ENCODE assay signal across 15 cellular contexts in the genomic region with DNA sequence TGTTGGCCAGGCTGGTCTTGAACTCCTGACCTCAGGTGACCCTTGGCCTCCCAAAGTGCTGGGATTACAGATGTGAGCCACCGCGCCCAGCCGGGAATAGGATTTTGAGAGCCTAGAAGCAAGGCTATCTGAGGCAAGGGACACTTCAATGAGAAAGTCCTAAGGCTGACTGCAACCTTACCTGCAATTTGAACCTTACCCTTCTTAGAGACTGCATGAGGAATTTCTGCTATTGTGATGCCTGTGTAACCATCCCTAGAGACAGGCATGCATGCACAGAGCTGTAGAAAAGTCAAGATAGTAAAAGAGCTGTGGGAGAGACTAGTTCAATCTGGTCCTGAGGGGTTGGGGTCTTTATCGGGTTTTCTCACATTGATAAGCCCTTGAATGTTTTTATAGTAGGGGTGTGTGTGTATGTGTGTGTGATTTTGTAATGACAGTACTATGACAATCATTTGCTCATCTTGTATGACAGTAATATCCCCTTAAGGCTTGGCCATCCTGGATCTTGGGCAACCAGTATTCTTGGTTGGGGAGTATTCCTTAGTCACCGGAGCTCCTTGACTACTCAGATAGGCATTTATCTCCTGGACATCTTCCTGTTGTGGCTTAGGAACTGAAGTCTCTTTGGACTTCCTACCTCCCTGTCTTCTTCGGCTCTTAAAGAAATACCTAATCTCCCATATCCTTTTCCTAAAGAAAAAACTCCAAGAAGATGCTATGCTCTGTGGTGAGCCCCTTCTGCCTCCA. TPM values are rescaled to one million over a fixed set of nuclear protein-coding genes. Genes with fewer than 3 reads are reported as not detected.
DNase-seq lines count a peak whose midpoint lies in the region; ATAC-seq and TF ChIP-seq lines count a peak whose summit lies in the region.
"Had no signal": no experiment of that assay in that cellular context is flagged by ENCODE, and none has a peak within 500 bp of the region (broad histone marks: within the 10 kb centered on the region; RNA-seq: fewer than 3 reads in every experiment).

No MANE protein-coding gene starts in this region.

- H2AFZ ChIP-seq in PC-3 (ENCODE audit: low read length) = no peak overlapping the region

- no peaks in the 10 kb centered on the region for H3K9me2 ChIP-seq in PC-3 (replicated peaks; ENCODE audit: low read length)

- no peaks in the 10 kb centered on the region for H3K27me3 ChIP-seq in PC-3 (ENCODE audit: low read length)
- H3K27me3 ChIP-seq: transverse colon had no signal

- H3K79me2 ChIP-seq in PC-3 (ENCODE audit: low read length) = no peaks in the 10 kb centered on the region

- no peak overlapping the region for H3K4me3 Mint-ChIP-seq in activated CD4-positive, alpha-beta T cell treated with anti-CD3 and anti-CD28 coated beads, Interleukin-2, amount 10 ng/mL, durations not matched to agents 7 days and 5 days
- H3K4me3 Mint-ChIP-seq in activated T-helper 1 cell treated with anti-CD3 and anti-CD28 coated beads, Interleukin-12 subunit alpha, Interleukin-12 subunit beta, Interleukin-2, Interleukin-4 antibody, amounts not matched to agents 30 ng/mL and 10 ng/mL and 1 ng/mL, durations not matched to agents 14 hours and 24 hours and 36 hours = no peak overlapping the region
- H3K4me3 Mint-ChIP-seq: nephron had no signal

- CTCF ChIA-PET in activated CD4-positive, alpha-beta T cell treated with anti-CD3 and anti-CD28 coated beads, Interleukin-2, amount 10 ng/mL, durations not matched to agents 7 days and 5 days (lab: Charles Lee) = no interaction called here
- CTCF ChIA-PET in PC-3 (lab: Charles Lee) = interaction anchor here (1.4 kb wide), 1 partner anchor 51 kb away, joined by 3 read pairs; no protein-coding TSS in a partner anchor

- TF ChIP-seq CTCF in PC-3 (conservative IDR thresholded peaks at IDR 0.05; ENCODE audit: low read depth, low read length) (no peak), fibroblast of pulmonary artery (IDR thresholded peaks at IDR 0.05; ENCODE audit: low read length, missing control alignments) (no peak)

- H3K9ac ChIP-seq in PC-3 (ENCODE audit: low read length) = peak overlapping the region; percentile 55

- no peaks in the 10 kb centered on the region for H3K9me3 ChIP-seq in PC-3 (ENCODE audit: low read length)
- H3K9me3 ChIP-seq: transverse colon had no signal

- no peaks in the 10 kb centered on the region for H3K27me3 Mint-ChIP-seq in activated CD4-positive, alpha-beta T cell treated with anti-CD3 and anti-CD28 coated beads, Interleukin-2, amount 10 ng/mL, durations not matched to agents 7 days and 5 days
- H3K27me3 Mint-ChIP-seq in activated T-helper 1 cell treated with anti-CD3 and anti-CD28 coated beads, Interleukin-12 subunit alpha, Interleukin-12 subunit beta, Interleukin-2, Interleukin-4 antibody, amounts not matched to agents 30 ng/mL and 10 ng/mL and 1 ng/mL, durations not matched to agents 14 hours and 24 hours and 36 hours (ENCODE audit: insufficient read depth) = no peaks in the 10 kb centered on the region

- intact Hi-C loops in PC-3 (cut with micrococcal nuclease) = no loop called here
- intact Hi-C loops in activated T-helper 1 cell treated with anti-CD3 and anti-CD28 coated beads, Interleukin-12 subunit alpha, Interleukin-12 subunit beta, Interleukin-2, Interleukin-4 antibody, amounts not matched to agents 30 ng/mL and 10 ng/mL and 1 ng/mL, durations not matched to agents 14 hours and 24 hours and 36 hours (cut with micrococcal nuclease) = loop anchor here (1.0 kb wide), 1 partner anchor 11 kb away; a partner anchor contains a TSS

- BruUV-seq in PC-3 (replicated peaks; lab: Mats Ljungman, UMichigan) = no TSS peak

- peak overlapping the region; percentile 57 for H3K4me2 ChIP-seq in PC-3 (ENCODE audit: low read length)

- H4K20me1 ChIP-seq in PC-3 (ENCODE audit: low read length) = no peaks in the 10 kb centered on the region

- ATAC-seq in PC-3 = peak; percentile 80
- ATAC-seq in HG02938 (IDR thresholded peaks at IDR 0.05; ENCODE audit: unreplicated experiment) = no peak
- no peak for ATAC-seq in GM21825 (IDR thresholded peaks at IDR 0.05; ENCODE audit: unreplicated experiment)

- DNase-seq in activated CD4-positive, alpha-beta T cell treated with anti-CD3 and anti-CD28 coated beads, Interleukin-2, amount 10 ng/mL, durations not matched to agents 7 days and 5 days = no peak
- no peak for DNase-seq in activated CD4-positive, alpha-beta T cell treated with anti-CD3 and anti-CD28 coated beads for 48 hours
- peak; percentile 88 for DNase-seq in PC-3
- DNase-seq in fibroblast of pulmonary artery (ENCODE audit: low read depth) = peak; percentile 47
- DNase-seq in activated T-helper 1 cell treated with anti-CD3 and anti-CD28 coated beads, Interleukin-12 subunit alpha, Interleukin-12 subunit beta, Interleukin-2, Interleukin-4 antibody, amounts not matched to agents 30 ng/mL and 10 ng/mL and 1 ng/mL, durations not matched to agents 14 hours and 24 hours and 36 hours (ENCODE audit: low spot score) = no peak
- DNase-seq: caudate nucleus, DMS53, NCI-H1417 treated with DMSO at 0.1 percent for 48 hours, NCI-H774, transverse colon had no signal

- H3F3A ChIP-seq in PC-3 (ENCODE audit: low read length, unreplicated experiment) = no peaks in the 10 kb centered on the region

- peaks cover 16% of the 10 kb centered on the region for H3K4me1 Mint-ChIP-seq in activated CD4-positive, alpha-beta T cell treated with anti-CD3 and anti-CD28 coated beads, Interleukin-2, amount 10 ng/mL, durations not matched to agents 7 days and 5 days
- peaks cover 41% of the 10 kb centered on the region for H3K4me1 Mint-ChIP-seq in activated T-helper 1 cell treated with anti-CD3 and anti-CD28 coated beads, Interleukin-12 subunit alpha, Interleukin-12 subunit beta, Interleukin-2, Interleukin-4 antibody, amounts not matched to agents 30 ng/mL and 10 ng/mL and 1 ng/mL, durations not matched to agents 14 hours and 24 hours and 36 hours (ENCODE audit: low read depth)

- H3K27ac ChIP-seq in PC-3 (ENCODE audit: low read length) = peak overlapping the region; percentile 93
- H3K27ac ChIP-seq in skin epidermis = peak overlapping the region in 17 of 21 experiments; percentile 7 to 77 (median 50)
- H3K27ac ChIP-seq: transverse colon, VCaP had no signal

- POLR2A ChIA-PET in activated CD4-positive, alpha-beta T cell treated with anti-CD3 and anti-CD28 coated beads, Interleukin-2, amount 10 ng/mL, durations not matched to agents 7 days and 5 days (lab: Charles Lee) = no interaction called here
- POLR2A ChIA-PET in PC-3 (lab: Charles Lee; ENCODE audit: unreplicated experiment) = no interaction called here

- H3K4me1 ChIP-seq in PC-3 (ENCODE audit: insufficient read depth, low read length) = peaks cover 30% of the 10 kb centered on the region

- H3K4me3 ChIP-seq in PC-3 (ENCODE audit: low read length) (0 out of 2 replicates have a peak overlapping the region, but pooled peaks have one; percentile 31), fibroblast of pulmonary artery (replicated peaks; ENCODE audit: low read depth, low read length) (no peak overlapping the region), skin epidermis (no peak overlapping the region)
- H3K4me3 ChIP-seq: transverse colon had no signal

- peak overlapping the region; percentile 25 for H3K27ac Mint-ChIP-seq in activated CD4-positive, alpha-beta T cell treated with anti-CD3 and anti-CD28 coated beads, Interleukin-2, amount 10 ng/mL, durations not matched to agents 7 days and 5 days
- H3K27ac Mint-ChIP-seq in activated T-helper 1 cell treated with anti-CD3 and anti-CD28 coated beads, Interleukin-12 subunit alpha, Interleukin-12 subunit beta, Interleukin-2, Interleukin-4 antibody, amounts not matched to agents 30 ng/mL and 10 ng/mL and 1 ng/mL, durations not matched to agents 14 hours and 24 hours and 36 hours = no peak overlapping the region
- H3K27ac Mint-ChIP-seq: nephron had no signal

- H3K36me3 ChIP-seq in PC-3 (ENCODE audit: low read depth, low read length) = no peaks in the 10 kb centered on the region
- H3K36me3 ChIP-seq: transverse colon had no signal

- no peaks in the 10 kb centered on the region for H3K9me3 Mint-ChIP-seq in activated CD4-positive, alpha-beta T cell treated with anti-CD3 and anti-CD28 coated beads, Interleukin-2, amount 10 ng/mL, durations not matched to agents 7 days and 5 days
- no peaks in the 10 kb centered on the region for H3K9me3 Mint-ChIP-seq in activated T-helper 1 cell treated with anti-CD3 and anti-CD28 coated beads, Interleukin-12 subunit alpha, Interleukin-12 subunit beta, Interleukin-2, Interleukin-4 antibody, amounts not matched to agents 30 ng/mL and 10 ng/mL and 1 ng/mL, durations not matched to agents 14 hours and 24 hours and 36 hours
- H3K9me3 Mint-ChIP-seq: nephron had no signal

- no peaks in the 10 kb centered on the region for H3K36me3 Mint-ChIP-seq in activated CD4-positive, alpha-beta T cell treated with anti-CD3 and anti-CD28 coated beads, Interleukin-2, amount 10 ng/mL, durations not matched to agents 7 days and 5 days (ENCODE audit: low read depth)
- peaks cover 15% of the 10 kb centered on the region for H3K36me3 Mint-ChIP-seq in activated T-helper 1 cell treated with anti-CD3 and anti-CD28 coated beads, Interleukin-12 subunit alpha, Interleukin-12 subunit beta, Interleukin-2, Interleukin-4 antibody, amounts not matched to agents 30 ng/mL and 10 ng/mL and 1 ng/mL, durations not matched to agents 14 hours and 24 hours and 36 hours (ENCODE audit: low read depth)

RNA-seq across cellular contexts. Expression of a gene that starts 11.2 kb away (rescaled TPM):
- total RNA-seq in activated CD4-positive, alpha-beta T cell treated with anti-CD3 and anti-CD28 coated beads, Interleukin-2, amount 10 ng/mL, durations not matched to agents 7 days and 5 days = 1 to 10 TPM; 3.5 to 4.6 TPM
- 7.3 and 9.3 TPM in 2 replicates for total RNA-seq in PC-3 (2014; rRNA removed)
- 5.3 and 6.0 TPM in 2 replicates for total RNA-seq in activated T-helper 1 cell treated with anti-CD3 and anti-CD28 coated beads, Interleukin-12 subunit alpha, Interleukin-12 subunit beta, Interleukin-2, Interleukin-4 antibody, amounts not matched to agents 30 ng/mL and 10 ng/mL and 1 ng/mL, durations not matched to agents 14 hours and 24 hours and 36 hours

RNA-seq across cellular contexts. Expression of a gene that starts 42.6 kb away (rescaled TPM):
- not detected for total RNA-seq in activated CD4-positive, alpha-beta T cell treated with anti-CD3 and anti-CD28 coated beads, Interleukin-2, amount 10 ng/mL, durations not matched to agents 7 days and 5 days
- not detected in 2 replicates for total RNA-seq in PC-3 (2014; rRNA removed)
- 0.08 and 0.12 TPM in 2 replicates for total RNA-seq in activated T-helper 1 cell treated with anti-CD3 and anti-CD28 coated beads, Interleukin-12 subunit alpha, Interleukin-12 subunit beta, Interleukin-2, Interleukin-4 antibody, amounts not matched to agents 30 ng/mL and 10 ng/mL and 1 ng/mL, durations not matched to agents 14 hours and 24 hours and 36 hours

Comparison
In these comparisons a context has a peak if more than half of its experiments do, and no peak if none do; other contexts are left out.
1. DNase-seq: peak in PC-3 (single experiment) and fibroblast of pulmonary artery (single experiment); none in activated CD4-positive, alpha-beta T cell treated with anti-CD3 and anti-CD28 coated beads, Interleukin-2, amount 10 ng/mL, durations not matched to agents 7 days and 5 days (single experiment), activated CD4-positive, alpha-beta T cell treated with anti-CD3 and anti-CD28 coated beads for 48 hours (single experiment) and activated T-helper 1 cell treated with anti-CD3 and anti-CD28 coated beads, Interleukin-12 subunit alpha, Interleukin-12 subunit beta, Interleukin-2, Interleukin-4 antibody, amounts not matched to agents 30 ng/mL and 10 ng/mL and 1 ng/mL, durations not matched to agents 14 hours and 24 hours and 36 hours (single experiment).